18 cellular contexts compared by ENCODE assay signal in genomic region chr2:152418688-152419087, GRCh38.
DNase-seq lines count a peak whose midpoint lies in the region; ATAC-seq and TF ChIP-seq lines count a peak whose summit lies in the region.
"Had no signal": no experiment of that assay in that cellular context is flagged by ENCODE, and none has a peak within 500 bp of the region (broad histone marks: within the 10 kb centered on the region; RNA-seq: fewer than 3 reads in every experiment).

No MANE protein-coding gene starts in this region.

- H3K4me1 ChIP-seq in BE2C, result no peaks in the 10 kb centered on the region; the same call in 1 of the 2 replicates

- H3K27me3 Mint-ChIP-seq in activated T-helper 1 cell treated with anti-CD3 and anti-CD28 coated beads, Interleukin-12 subunit alpha, Interleukin-12 subunit beta, Interleukin-2, Interleukin-4 antibody, amounts not matched to agents 30 ng/mL and 10 ng/mL and 1 ng/mL, durations not matched to agents 14 hours and 24 hours and 36 hours (ENCODE audit: insufficient read depth), result no peaks in the 10 kb centered on the region
- H3K27me3 Mint-ChIP-seq: progenitor cell of endocrine pancreas had no signal

- no peak overlapping the region for H3K4me3 ChIP-seq in BE2C (ENCODE audit: low read depth, low read length)
- H3K4me3 ChIP-seq: GM12878, heart right ventricle, lung, SJSA1 had no signal

- H3K27me3 ChIP-seq in BE2C, result no peaks in the 10 kb centered on the region
- H3K27me3 ChIP-seq: heart right ventricle, SJSA1 had no signal

- no peak for TF ChIP-seq CTCF in BE2C (IDR thresholded peaks at IDR 0.05; ENCODE audit: low read depth, low read length)

- intact Hi-C loops in activated T-helper 1 cell treated with anti-CD3 and anti-CD28 coated beads, Interleukin-12 subunit alpha, Interleukin-12 subunit beta, Interleukin-2, Interleukin-4 antibody, amounts not matched to agents 30 ng/mL and 10 ng/mL and 1 ng/mL, durations not matched to agents 14 hours and 24 hours and 36 hours (cut with micrococcal nuclease), result loop anchor here (5.0 kb wide), 1 partner anchor 219 kb away; no protein-coding TSS in a partner anchor

- H3K4me1 Mint-ChIP-seq in activated T-helper 1 cell treated with anti-CD3 and anti-CD28 coated beads, Interleukin-12 subunit alpha, Interleukin-12 subunit beta, Interleukin-2, Interleukin-4 antibody, amounts not matched to agents 30 ng/mL and 10 ng/mL and 1 ng/mL, durations not matched to agents 14 hours and 24 hours and 36 hours (ENCODE audit: low read depth), result peaks cover 61% of the 10 kb centered on the region

- no peaks in the 10 kb centered on the region for H3K36me3 Mint-ChIP-seq in activated T-helper 1 cell treated with anti-CD3 and anti-CD28 coated beads, Interleukin-12 subunit alpha, Interleukin-12 subunit beta, Interleukin-2, Interleukin-4 antibody, amounts not matched to agents 30 ng/mL and 10 ng/mL and 1 ng/mL, durations not matched to agents 14 hours and 24 hours and 36 hours (ENCODE audit: low read depth)
- H3K36me3 Mint-ChIP-seq: activated naive CD4-positive, alpha-beta T cell treated with anti-CD3 and anti-CD28 coated beads, Interleukin-2, amount 10 ng/mL, durations not matched to agents 7 days and 5 days had no signal

- DNase-seq in GDM1 (lab: John Stamatoyannopoulos, UW), result peak; percentile 52
- no peak for DNase-seq in activated T-helper 1 cell treated with anti-CD3 and anti-CD28 coated beads, Interleukin-12 subunit alpha, Interleukin-12 subunit beta, Interleukin-2, Interleukin-4 antibody, amounts not matched to agents 30 ng/mL and 10 ng/mL and 1 ng/mL, durations not matched to agents 14 hours and 24 hours and 36 hours (ENCODE audit: low spot score)
- peak; percentile 80 for DNase-seq in medulla oblongata (ENCODE audit: extremely low spot score)
- DNase-seq in BE2C, result no peak
- DNase-seq in DMS 273 (lab: John Stamatoyannopoulos, UW; ENCODE audit: unreplicated experiment), result no peak
- DNase-seq: activated CD4-positive, CD25-positive, alpha-beta regulatory T cell treated with anti-CD3 and anti-CD28 coated beads, Interleukin-2, amount 50 U/mL, for 72 hours; activated naive CD4-positive, alpha-beta T cell treated with anti-CD3 and anti-CD28 coated beads, Interleukin-2, amount 10 ng/mL, durations not matched to agents 7 days and 5 days; cortex of kidney; heart right ventricle; KBM-7; NCI-H510A had no signal

- peak overlapping the region; percentile 89 for H3K27ac Mint-ChIP-seq in activated T-helper 1 cell treated with anti-CD3 and anti-CD28 coated beads, Interleukin-12 subunit alpha, Interleukin-12 subunit beta, Interleukin-2, Interleukin-4 antibody, amounts not matched to agents 30 ng/mL and 10 ng/mL and 1 ng/mL, durations not matched to agents 14 hours and 24 hours and 36 hours
- H3K27ac Mint-ChIP-seq: activated naive CD4-positive, alpha-beta T cell treated with anti-CD3 and anti-CD28 coated beads, Interleukin-2, amount 10 ng/mL, durations not matched to agents 7 days and 5 days; progenitor cell of endocrine pancreas had no signal

- ATAC-seq in HG02571 (IDR thresholded peaks at IDR 0.05; ENCODE audit: unreplicated experiment), result peak; percentile 45
- no peak for ATAC-seq in GM18858 (IDR thresholded peaks at IDR 0.05; ENCODE audit: unreplicated experiment)
- no peak for ATAC-seq in activated CD4-positive, CD25-positive, alpha-beta regulatory T cell treated with anti-CD3 and anti-CD28 coated beads, Interleukin-2, amount 50 U/mL, for 24 hours
- ATAC-seq: GM12878 had no signal

- H3K36me3 ChIP-seq in BE2C, result no peaks in the 10 kb centered on the region
- H3K36me3 ChIP-seq: heart right ventricle, SJSA1 had no signal

- H3K4me3 Mint-ChIP-seq in activated T-helper 1 cell treated with anti-CD3 and anti-CD28 coated beads, Interleukin-12 subunit alpha, Interleukin-12 subunit beta, Interleukin-2, Interleukin-4 antibody, amounts not matched to agents 30 ng/mL and 10 ng/mL and 1 ng/mL, durations not matched to agents 14 hours and 24 hours and 36 hours, result peak overlapping the region; percentile 40
- H3K4me3 Mint-ChIP-seq: activated naive CD4-positive, alpha-beta T cell treated with anti-CD3 and anti-CD28 coated beads, Interleukin-2, amount 10 ng/mL, durations not matched to agents 7 days and 5 days had no signal

- H3K9me3 Mint-ChIP-seq in activated T-helper 1 cell treated with anti-CD3 and anti-CD28 coated beads, Interleukin-12 subunit alpha, Interleukin-12 subunit beta, Interleukin-2, Interleukin-4 antibody, amounts not matched to agents 30 ng/mL and 10 ng/mL and 1 ng/mL, durations not matched to agents 14 hours and 24 hours and 36 hours, result no peaks in the 10 kb centered on the region
- H3K9me3 Mint-ChIP-seq: activated naive CD4-positive, alpha-beta T cell treated with anti-CD3 and anti-CD28 coated beads, Interleukin-2, amount 10 ng/mL, durations not matched to agents 7 days and 5 days had no signal

- no peaks in the 10 kb centered on the region for H3K9me3 ChIP-seq in BE2C
- H3K9me3 ChIP-seq: heart right ventricle, SJSA1 had no signal

Comparison
In these comparisons a context has a peak if more than half of its experiments do, and no peak if none do; other contexts are left out.
1. DNase-seq: peak in GDM1 (single experiment) and medulla oblongata (single experiment); none in activated T-helper 1 cell treated with anti-CD3 and anti-CD28 coated beads, Interleukin-12 subunit alpha, Interleukin-12 subunit beta, Interleukin-2, Interleukin-4 antibody, amounts not matched to agents 30 ng/mL and 10 ng/mL and 1 ng/mL, durations not matched to agents 14 hours and 24 hours and 36 hours (single experiment), BE2C (single experiment) and DMS 273 (single experiment).